In genomic region chr7:77178024-77178423, GRCh38 we compare ENCODE assay signal across 3 cellular contexts. TPM values are rescaled to one million over a fixed set of nuclear protein-coding genes. Genes with fewer than 3 reads are reported as not detected.
"Had no signal": no experiment of that assay in that cellular context is flagged by ENCODE, and none has a peak within 500 bp of the region (broad histone marks: within the 10 kb centered on the region; RNA-seq: fewer than 3 reads in every experiment).

No MANE protein-coding gene starts in this region.

RNA-seq across cellular contexts. Expression of gene FGL2, which starts 21.6 kb away (rescaled TPM):
- total RNA-seq: M059J, PC-3 had no signal
- polyA plus RNA-seq: SK-N-SH had no signal
